8 cellular contexts compared by ENCODE assay signal in genomic region chr4:140154572-140154891, GRCh38. TPM values are rescaled to one million over a fixed set of nuclear protein-coding genes. Genes with fewer than 3 reads are reported as not detected.
DNase-seq lines count a peak whose midpoint lies in the region; ATAC-seq, FAIRE-seq and TF ChIP-seq lines count a peak whose summit lies in the region.

No MANE protein-coding gene starts in this region.

- peaks cover 42% of the 10 kb centered on the region for H3K4me1 Mint-ChIP-seq in activated CD8-positive, alpha-beta memory T cell treated with anti-CD3 and anti-CD28 coated beads, Interleukin-2, amount 10 ng/mL, durations not matched to agents 7 days and 5 days

- H3K36me3 Mint-ChIP-seq in activated CD8-positive, alpha-beta memory T cell treated with anti-CD3 and anti-CD28 coated beads, Interleukin-2, amount 10 ng/mL, durations not matched to agents 7 days and 5 days, result no peaks in the 10 kb centered on the region

- H3K27me3 Mint-ChIP-seq in activated CD8-positive, alpha-beta memory T cell treated with anti-CD3 and anti-CD28 coated beads, Interleukin-2, amount 10 ng/mL, durations not matched to agents 7 days and 5 days, result peaks cover 42% of the 10 kb centered on the region

- no peaks in the 10 kb centered on the region for H3K27me3 ChIP-seq in adipocyte (replicated peaks; ENCODE audit: control insufficient read depth, insufficient read depth, low read length)
- peaks cover 3 to 45% of the 10 kb centered on the region in 2 experiments for H3K27me3 ChIP-seq in HepG2 (ENCODE audit: control insufficient read depth in 1 of 2, insufficient read depth in 2 of 2, low read length in 2 of 2)
- H3K27me3 ChIP-seq in thoracic aorta (replicated peaks; ENCODE audit: insufficient read depth), result no peaks in the 10 kb centered on the region

- H3K4me1 ChIP-seq in adipocyte (ENCODE audit: control insufficient read depth, insufficient read depth, low read length) (peaks cover 8% of the 10 kb centered on the region), HepG2 (ENCODE audit: insufficient read depth, low read length) (peaks cover 42% of the 10 kb centered on the region), thoracic aorta (ENCODE audit: control insufficient read depth in 1 of 2, low read depth in 2 of 2) (peaks cover 4 to 16% of the 10 kb centered on the region in 2 donors)

- H3K9ac ChIP-seq in adipocyte (ENCODE audit: low read length) (peak overlapping the region; percentile 94), HepG2 (ENCODE audit: insufficient read depth, low read depth, low read length) (peak overlapping the region; percentile 37; the same call in 1 of the 2 replicates)

- H3K27ac ChIP-seq in HepG2 (ENCODE audit: extremely low read length, insufficient read depth, low read length), result no peak overlapping the region
- peak overlapping the region; percentile 93 to 94 for H3K27ac ChIP-seq in thoracic aorta

- FAIRE-seq in HepG2 (lab: Jason Lieb, UNC), result no peak

- TF ChIP-seq POLR2A in HepG2 (IDR thresholded peaks at IDR 0.05; ENCODE audit: insufficient read depth in 1 of 2, low read depth in 2 of 2, low read length in 2 of 2), result no peak

- H3K79me2 ChIP-seq in HepG2 (ENCODE audit: insufficient read depth, low read length), result no peaks in the 10 kb centered on the region

- no peak for DNase-seq in activated CD8-positive, alpha-beta memory T cell treated with anti-CD3 and anti-CD28 coated beads, Interleukin-2, amount 10 ng/mL, durations not matched to agents 7 days and 5 days
- DNase-seq in activated CD8-positive, alpha-beta memory T cell treated with anti-CD3 and anti-CD28 coated beads, Interleukin-2, amount 50 U/mL, for 48 hours, result no peak
- DNase-seq in adipocyte (ENCODE audit: low read depth) (no peak), HepG2 (ENCODE audit: low spot score) (no peak), thoracic aorta (ENCODE audit: low spot score) (no peak), LoVo (ENCODE audit: low spot score) (no peak)

- H3K9me3 Mint-ChIP-seq in activated CD8-positive, alpha-beta memory T cell treated with anti-CD3 and anti-CD28 coated beads, Interleukin-2, amount 10 ng/mL, durations not matched to agents 7 days and 5 days (ENCODE audit: low read depth), result no peaks in the 10 kb centered on the region

- peak overlapping the region; percentile 80 for H3K27ac Mint-ChIP-seq in activated CD8-positive, alpha-beta memory T cell treated with anti-CD3 and anti-CD28 coated beads, Interleukin-2, amount 10 ng/mL, durations not matched to agents 7 days and 5 days

- POLR2A ChIA-PET in HepG2 (lab: Yijun Ruan, JAX), result no interaction called here

- H3K4me2 ChIP-seq in HepG2 (ENCODE audit: low read depth, low read length), result peak overlapping the region; percentile 90

- CTCF ChIA-PET in activated CD8-positive, alpha-beta memory T cell treated with anti-CD3 and anti-CD28 coated beads, Interleukin-2, amount 10 ng/mL, durations not matched to agents 7 days and 5 days (lab: Charles Lee), result interaction anchor here (1.6 to 2.6 kb wide), 4 partner anchors 83 to 141 kb away, joined by 4 to 20 read pairs (median 6); no protein-coding TSS in a partner anchor
- CTCF ChIA-PET in HepG2 (lab: Yijun Ruan, JAX; ENCODE audit: low intra/inter-chr PET ratio, low total read pairs), result no interaction called here

- TF ChIP-seq EP300 in HepG2 (IDR thresholded peaks at IDR 0.05; ENCODE audit: low read depth in 2 of 2, low read length in 2 of 2) (no peak), HepG2 (CRISPR knock-in tag; IDR thresholded peaks at IDR 0.05; ENCODE audit: borderline replicate concordance) (no peak)

- H3K9me3 ChIP-seq in adipocyte (ENCODE audit: control insufficient read depth, low read length) (no peaks in the 10 kb centered on the region), HepG2 (ENCODE audit: low read length) (no peaks in the 10 kb centered on the region), thoracic aorta (no peaks in the 10 kb centered on the region)

- BruUV-seq in HepG2 (replicated peaks; lab: Mats Ljungman, UMichigan), result no TSS peak

- TF ChIP-seq CTCF in HepG2 (CRISPR knock-in tag; IDR thresholded peaks at IDR 0.05) (no peak), thoracic aorta (IDR thresholded peaks at IDR 0.05) (no peak)

- H3K4me3 ChIP-seq in adipocyte (ENCODE audit: low read length) (peak overlapping the region; percentile 96), HepG2 (replicated peaks in 1 of 3; ENCODE audit: insufficient read depth in 1 of 3, low read depth in 2 of 3, low read length in 3 of 3) (peak overlapping the region; percentile 55 to 75 (median 65)), thoracic aorta (peak overlapping the region; percentile 89)

- H3K36me3 ChIP-seq in adipocyte (ENCODE audit: control insufficient read depth, insufficient read depth, low read length, severe bottlenecking) (no peaks in the 10 kb centered on the region), HepG2 (replicated peaks in 1 of 2; ENCODE audit: control insufficient read depth in 1 of 2, insufficient read depth in 2 of 2, low read length in 2 of 2) (no peaks in the 10 kb centered on the region), thoracic aorta (no peaks in the 10 kb centered on the region)

- H2AFZ ChIP-seq in HepG2 (ENCODE audit: low read length), result no peak overlapping the region

- no peaks in the 10 kb centered on the region for H4K20me1 ChIP-seq in HepG2 (ENCODE audit: insufficient read depth, low read length)

- WGBS in HepG2 (ENCODE audit: low lambda C conversion rate), result 29% methylated on average over 3 of the region's 3 CpGs

- intact Hi-C loops in HepG2 (cut with micrococcal nuclease; ENCODE audit: unreplicated experiment), result loop anchor here (1.0 to 5.0 kb wide), 2 partner anchors 99 to 487 kb away; partner anchors contain the start of gene MGST2

- no peak for ATAC-seq in activated CD8-positive, alpha-beta memory T cell treated with anti-CD3 and anti-CD28 coated beads, Interleukin-2, amount 10 ng/mL, durations not matched to agents 7 days and 5 days
- ATAC-seq in HepG2 (peak; percentile 18), thoracic aorta (ENCODE audit: insufficient number of reproducible peaks, low FRiP score, low read depth) (no peak), HG03354 (IDR thresholded peaks at IDR 0.05; ENCODE audit: poor library complexity, severe bottlenecking, unreplicated experiment) (no peak), HG03196 (IDR thresholded peaks at IDR 0.05; ENCODE audit: unreplicated experiment) (no peak)

- peak overlapping the region; percentile 88 for H3K4me3 Mint-ChIP-seq in activated CD8-positive, alpha-beta memory T cell treated with anti-CD3 and anti-CD28 coated beads, Interleukin-2, amount 10 ng/mL, durations not matched to agents 7 days and 5 days

- in situ Hi-C loops in HepG2 (cut with HindIII; ENCODE audit: extremely low pct_ligation_motif_present, low pct_unique_long_range_greater_than_20kb), result loop anchor here (5.0 kb wide), 2 partner anchors 98 to 142 kb away; no protein-coding TSS in a partner anchor

- no peak for TF ChIP-seq RAD21 in HepG2 (CRISPR knock-in tag; IDR thresholded peaks at IDR 0.05)

TF ChIP-seq in HepG2, 621 proteins besides CTCF, POLR2A, EP300 and RAD21:
- peak; percentile 73 for TF ChIP-seq HNRNPLL (IDR thresholded peaks at IDR 0.05; ENCODE audit: low read depth, low read length, poor library complexity, severe bottlenecking)
- TF ChIP-seq ZFP62 (CRISPR knock-in tag; IDR thresholded peaks at IDR 0.05), result no peak
- no peak for TF ChIP-seq SP4 (CRISPR knock-in tag; IDR thresholded peaks at IDR 0.05)

RNA-seq across cellular contexts. Expression of gene MAML3, which starts 0.5 kb away (rescaled TPM):
- 1 to 10 TPM; 1.8 to 4.3 TPM for total RNA-seq in activated CD8-positive, alpha-beta memory T cell treated with anti-CD3 and anti-CD28 coated beads, Interleukin-2, amount 10 ng/mL, durations not matched to agents 7 days and 5 days
- total RNA-seq in HepG2 (2016; rRNA removed; fragmentation: Illumina TruSeq; extraction: Trizol) (0.13 TPM in 1 of 2 replicates, not detected in the other), thoracic aorta (10 to 100 TPM in 1 of 2 donors, 1 to 10 TPM in 1; 7.3 to 14.1 TPM)
- under 0.01 TPM in 1 of 2 replicates, not detected in the other for total RNA-seq in HepG2 (2016; cell fraction: cytosol; rRNA removed; fragmentation: Illumina TruSeq; extraction: Trizol; ENCODE audit: low read depth)
- total RNA-seq in HepG2 (2016; cell fraction: insoluble cytoplasmic fraction; rRNA removed; fragmentation: Illumina TruSeq; extraction: Trizol), result 0.09 TPM in 1 of 2 replicates, not detected in the other
- total RNA-seq in HepG2 (2016; cell fraction: membrane; rRNA removed; fragmentation: Illumina TruSeq; extraction: Trizol), result not detected in 2 replicates
- not detected in 2 replicates for total RNA-seq in HepG2 (2016; cell fraction: nucleus; rRNA removed; fragmentation: Illumina TruSeq; extraction: Trizol)
- polyA plus RNA-seq in HepG2 (2011; rRNA removed), result 0.04 and 0.05 TPM in 2 replicates
- polyA plus RNA-seq in HepG2 (2011; cell fraction: cytosol; rRNA removed), result 0.07 and 0.08 TPM in 2 replicates
- polyA plus RNA-seq in HepG2 (2011; cell fraction: nucleus; rRNA removed), result 0.07 and 0.08 TPM in 2 replicates
- 0.25 and 0.36 TPM in 2 replicates for polyA plus RNA-seq in HepG2 (2012)
- polyA plus RNA-seq in HepG2 (2016; cell fraction: cytosol; fragmentation: Illumina TruSeq; extraction: Trizol; ENCODE audit: low read depth), result not detected in 2 replicates
- polyA plus RNA-seq in HepG2 (2016; cell fraction: insoluble cytoplasmic fraction; fragmentation: Illumina TruSeq; extraction: Trizol; ENCODE audit: low read depth), result 0.04 TPM in 1 of 2 replicates, not detected in the other
- not detected in 2 replicates for polyA plus RNA-seq in HepG2 (2016; cell fraction: membrane; fragmentation: Illumina TruSeq; extraction: Trizol; ENCODE audit: low read depth)
- polyA plus RNA-seq in HepG2 (2016; cell fraction: nucleus; fragmentation: Illumina TruSeq; extraction: Trizol; ENCODE audit: insufficient read depth, low read depth), result not detected in 2 replicates
- polyA minus RNA-seq in HepG2 (2011; rRNA and poly(A)+ RNA removed; ENCODE audit: low replicate concordance), result 0.04 and 2.7 TPM in 2 replicates
- polyA minus RNA-seq in HepG2 (2011; cell fraction: cytosol; rRNA and poly(A)+ RNA removed), result 0.30 TPM in 1 of 2 replicates, not detected in the other
- polyA minus RNA-seq in HepG2 (2011; cell fraction: nucleus; rRNA and poly(A)+ RNA removed), result 0.50 and 0.52 TPM in 2 replicates
